Comparison of ENCODE assay signal across 1 cellular context in the genomic region with DNA sequence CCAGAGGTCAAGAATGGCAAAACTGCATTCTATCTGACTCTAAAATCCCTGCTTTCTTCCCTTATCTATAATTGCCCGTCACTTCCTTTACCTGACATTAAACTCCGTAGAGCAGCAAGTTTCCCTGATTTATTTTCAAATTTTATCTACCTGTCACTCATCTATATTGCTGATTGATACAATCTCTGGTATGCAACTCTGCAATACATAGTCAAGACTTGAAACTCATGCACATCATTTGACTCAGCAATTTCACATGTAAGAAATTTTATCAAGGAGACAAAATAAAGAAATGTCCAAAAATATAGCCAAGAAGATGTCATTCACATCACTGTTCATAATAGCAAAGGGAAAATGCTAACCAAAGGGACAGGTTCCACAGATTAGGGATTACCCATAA.
TF ChIP-seq lines count a peak whose summit lies in the region.

No MANE protein-coding gene starts in this region.

TF ChIP-seq in WTC11, 78 proteins besides CTCF, POLR2A, EP300 and RAD21 (continued from another document):
- TF ChIP-seq, protein P1, sequence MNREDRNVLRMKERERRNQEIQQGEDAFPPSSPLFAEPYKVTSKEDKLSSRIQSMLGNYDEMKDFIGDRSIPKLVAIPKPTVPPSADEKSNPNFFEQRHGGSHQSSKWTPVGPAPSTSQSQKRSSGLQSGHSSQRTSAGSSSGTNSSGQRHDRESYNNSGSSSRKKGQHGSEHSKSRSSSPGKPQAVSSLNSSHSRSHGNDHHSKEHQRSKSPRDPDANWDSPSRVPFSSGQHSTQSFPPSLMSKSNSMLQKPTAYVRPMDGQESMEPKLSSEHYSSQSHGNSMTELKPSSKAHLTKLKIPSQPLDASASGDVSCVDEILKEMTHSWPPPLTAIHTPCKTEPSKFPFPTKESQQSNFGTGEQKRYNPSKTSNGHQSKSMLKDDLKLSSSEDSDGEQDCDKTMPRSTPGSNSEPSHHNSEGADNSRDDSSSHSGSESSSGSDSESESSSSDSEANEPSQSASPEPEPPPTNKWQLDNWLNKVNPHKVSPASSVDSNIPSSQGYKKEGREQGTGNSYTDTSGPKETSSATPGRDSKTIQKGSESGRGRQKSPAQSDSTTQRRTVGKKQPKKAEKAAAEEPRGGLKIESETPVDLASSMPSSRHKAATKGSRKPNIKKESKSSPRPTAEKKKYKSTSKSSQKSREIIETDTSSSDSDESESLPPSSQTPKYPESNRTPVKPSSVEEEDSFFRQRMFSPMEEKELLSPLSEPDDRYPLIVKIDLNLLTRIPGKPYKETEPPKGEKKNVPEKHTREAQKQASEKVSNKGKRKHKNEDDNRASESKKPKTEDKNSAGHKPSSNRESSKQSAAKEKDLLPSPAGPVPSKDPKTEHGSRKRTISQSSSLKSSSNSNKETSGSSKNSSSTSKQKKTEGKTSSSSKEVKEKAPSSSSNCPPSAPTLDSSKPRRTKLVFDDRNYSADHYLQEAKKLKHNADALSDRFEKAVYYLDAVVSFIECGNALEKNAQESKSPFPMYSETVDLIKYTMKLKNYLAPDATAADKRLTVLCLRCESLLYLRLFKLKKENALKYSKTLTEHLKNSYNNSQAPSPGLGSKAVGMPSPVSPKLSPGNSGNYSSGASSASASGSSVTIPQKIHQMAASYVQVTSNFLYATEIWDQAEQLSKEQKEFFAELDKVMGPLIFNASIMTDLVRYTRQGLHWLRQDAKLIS (CRISPR knock-in tag; IDR thresholded peaks at IDR 0.05; ENCODE audit: borderline replicate concordance) = no peak
- TF ChIP-seq CREB1 (CRISPR knock-in tag; IDR thresholded peaks at IDR 0.05) (no peak), FOXJ3 (CRISPR knock-in tag; IDR thresholded peaks at IDR 0.05; ENCODE audit: borderline replicate concordance) (no peak), ZNF671 (CRISPR knock-in tag; IDR thresholded peaks at IDR 0.05) (no peak), ZNF263 (CRISPR knock-in tag; IDR thresholded peaks at IDR 0.05; ENCODE audit: low read depth) (no peak), GRHL2 (CRISPR knock-in tag; IDR thresholded peaks at IDR 0.05; ENCODE audit: insufficient replicate concordance, severe bottlenecking) (no peak), SMAD4 (CRISPR knock-in tag; IDR thresholded peaks at IDR 0.05) (no peak)
- TF ChIP-seq, protein P2, sequence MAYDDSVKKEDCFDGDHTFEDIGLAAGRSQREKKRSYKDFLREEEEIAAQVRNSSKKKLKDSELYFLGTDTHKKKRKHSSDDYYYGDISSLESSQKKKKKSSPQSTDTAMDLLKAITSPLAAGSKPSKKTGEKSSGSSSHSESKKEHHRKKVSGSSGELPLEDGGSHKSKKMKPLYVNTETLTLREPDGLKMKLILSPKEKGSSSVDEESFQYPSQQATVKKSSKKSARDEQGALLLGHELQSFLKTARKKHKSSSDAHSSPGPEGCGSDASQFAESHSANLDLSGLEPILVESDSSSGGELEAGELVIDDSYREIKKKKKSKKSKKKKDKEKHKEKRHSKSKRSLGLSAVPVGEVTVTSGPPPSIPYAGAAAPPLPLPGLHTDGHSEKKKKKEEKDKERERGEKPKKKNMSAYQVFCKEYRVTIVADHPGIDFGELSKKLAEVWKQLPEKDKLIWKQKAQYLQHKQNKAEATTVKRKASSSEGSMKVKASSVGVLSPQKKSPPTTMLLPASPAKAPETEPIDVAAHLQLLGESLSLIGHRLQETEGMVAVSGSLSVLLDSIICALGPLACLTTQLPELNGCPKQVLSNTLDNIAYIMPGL (CRISPR knock-in tag; IDR thresholded peaks at IDR 0.05) = no peak
- TF ChIP-seq, protein P3, sequence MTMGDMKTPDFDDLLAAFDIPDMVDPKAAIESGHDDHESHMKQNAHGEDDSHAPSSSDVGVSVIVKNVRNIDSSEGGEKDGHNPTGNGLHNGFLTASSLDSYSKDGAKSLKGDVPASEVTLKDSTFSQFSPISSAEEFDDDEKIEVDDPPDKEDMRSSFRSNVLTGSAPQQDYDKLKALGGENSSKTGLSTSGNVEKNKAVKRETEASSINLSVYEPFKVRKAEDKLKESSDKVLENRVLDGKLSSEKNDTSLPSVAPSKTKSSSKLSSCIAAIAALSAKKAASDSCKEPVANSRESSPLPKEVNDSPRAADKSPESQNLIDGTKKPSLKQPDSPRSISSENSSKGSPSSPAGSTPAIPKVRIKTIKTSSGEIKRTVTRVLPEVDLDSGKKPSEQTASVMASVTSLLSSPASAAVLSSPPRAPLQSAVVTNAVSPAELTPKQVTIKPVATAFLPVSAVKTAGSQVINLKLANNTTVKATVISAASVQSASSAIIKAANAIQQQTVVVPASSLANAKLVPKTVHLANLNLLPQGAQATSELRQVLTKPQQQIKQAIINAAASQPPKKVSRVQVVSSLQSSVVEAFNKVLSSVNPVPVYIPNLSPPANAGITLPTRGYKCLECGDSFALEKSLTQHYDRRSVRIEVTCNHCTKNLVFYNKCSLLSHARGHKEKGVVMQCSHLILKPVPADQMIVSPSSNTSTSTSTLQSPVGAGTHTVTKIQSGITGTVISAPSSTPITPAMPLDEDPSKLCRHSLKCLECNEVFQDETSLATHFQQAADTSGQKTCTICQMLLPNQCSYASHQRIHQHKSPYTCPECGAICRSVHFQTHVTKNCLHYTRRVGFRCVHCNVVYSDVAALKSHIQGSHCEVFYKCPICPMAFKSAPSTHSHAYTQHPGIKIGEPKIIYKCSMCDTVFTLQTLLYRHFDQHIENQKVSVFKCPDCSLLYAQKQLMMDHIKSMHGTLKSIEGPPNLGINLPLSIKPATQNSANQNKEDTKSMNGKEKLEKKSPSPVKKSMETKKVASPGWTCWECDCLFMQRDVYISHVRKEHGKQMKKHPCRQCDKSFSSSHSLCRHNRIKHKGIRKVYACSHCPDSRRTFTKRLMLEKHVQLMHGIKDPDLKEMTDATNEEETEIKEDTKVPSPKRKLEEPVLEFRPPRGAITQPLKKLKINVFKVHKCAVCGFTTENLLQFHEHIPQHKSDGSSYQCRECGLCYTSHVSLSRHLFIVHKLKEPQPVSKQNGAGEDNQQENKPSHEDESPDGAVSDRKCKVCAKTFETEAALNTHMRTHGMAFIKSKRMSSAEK (CRISPR knock-in tag; IDR thresholded peaks at IDR 0.05; ENCODE audit: borderline replicate concordance) = no peak
- TF ChIP-seq, protein P4, sequence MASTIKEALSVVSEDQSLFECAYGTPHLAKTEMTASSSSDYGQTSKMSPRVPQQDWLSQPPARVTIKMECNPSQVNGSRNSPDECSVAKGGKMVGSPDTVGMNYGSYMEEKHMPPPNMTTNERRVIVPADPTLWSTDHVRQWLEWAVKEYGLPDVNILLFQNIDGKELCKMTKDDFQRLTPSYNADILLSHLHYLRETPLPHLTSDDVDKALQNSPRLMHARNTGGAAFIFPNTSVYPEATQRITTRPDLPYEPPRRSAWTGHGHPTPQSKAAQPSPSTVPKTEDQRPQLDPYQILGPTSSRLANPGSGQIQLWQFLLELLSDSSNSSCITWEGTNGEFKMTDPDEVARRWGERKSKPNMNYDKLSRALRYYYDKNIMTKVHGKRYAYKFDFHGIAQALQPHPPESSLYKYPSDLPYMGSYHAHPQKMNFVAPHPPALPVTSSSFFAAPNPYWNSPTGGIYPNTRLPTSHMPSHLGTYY (CRISPR knock-in tag; IDR thresholded peaks at IDR 0.05) = no peak
- TF ChIP-seq, protein P5, sequence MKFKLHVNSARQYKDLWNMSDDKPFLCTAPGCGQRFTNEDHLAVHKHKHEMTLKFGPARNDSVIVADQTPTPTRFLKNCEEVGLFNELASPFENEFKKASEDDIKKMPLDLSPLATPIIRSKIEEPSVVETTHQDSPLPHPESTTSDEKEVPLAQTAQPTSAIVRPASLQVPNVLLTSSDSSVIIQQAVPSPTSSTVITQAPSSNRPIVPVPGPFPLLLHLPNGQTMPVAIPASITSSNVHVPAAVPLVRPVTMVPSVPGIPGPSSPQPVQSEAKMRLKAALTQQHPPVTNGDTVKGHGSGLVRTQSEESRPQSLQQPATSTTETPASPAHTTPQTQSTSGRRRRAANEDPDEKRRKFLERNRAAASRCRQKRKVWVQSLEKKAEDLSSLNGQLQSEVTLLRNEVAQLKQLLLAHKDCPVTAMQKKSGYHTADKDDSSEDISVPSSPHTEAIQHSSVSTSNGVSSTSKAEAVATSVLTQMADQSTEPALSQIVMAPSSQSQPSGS (CRISPR knock-in tag; IDR thresholded peaks at IDR 0.05; ENCODE audit: borderline replicate concordance, low read depth) = no peak
